13 cellular contexts compared by ENCODE assay signal in genomic region chr22:45885171-45885840, GRCh38.
"Had no signal": no experiment of that assay in that cellular context is flagged by ENCODE, and none has a peak within 500 bp of the region (broad histone marks: within the 10 kb centered on the region; RNA-seq: fewer than 3 reads in every experiment).

No MANE protein-coding gene starts in this region.

- H3K9ac ChIP-seq: SK-N-SH had no signal

- DNase-seq: activated CD4-positive, alpha-beta T cell treated with anti-CD3 and anti-CD28 coated beads, Interleukin-2, amount 50 U/mL, for 4 hours; activated CD8-positive, alpha-beta memory T cell treated with anti-CD3 and anti-CD28 coated beads, Interleukin-2, amount 10 ng/mL, durations not matched to agents 7 days and 5 days; activated T-cell treated with anti-CD3 and anti-CD28 coated beads, Interleukin-2, amount 50 U/mL, for 48 hours; central memory CD4-positive, alpha-beta T cell; cortex of kidney; effector memory CD8-positive, alpha-beta T cell; erythroblast; mesenchymal stem cell had no signal

- H3K4me1 Mint-ChIP-seq: activated CD8-positive, alpha-beta memory T cell treated with anti-CD3 and anti-CD28 coated beads, Interleukin-2, amount 10 ng/mL, durations not matched to agents 7 days and 5 days had no signal

- H3K4me3 Mint-ChIP-seq: activated CD8-positive, alpha-beta memory T cell treated with anti-CD3 and anti-CD28 coated beads, Interleukin-2, amount 10 ng/mL, durations not matched to agents 7 days and 5 days; effector memory CD8-positive, alpha-beta T cell; nephron; T-helper 1 cell treated with Interleukin-12 subunit alpha and Interleukin-12 subunit beta and Interleukin-4 antibody, amounts not matched to agents 30 μg/mL and 1 μg/mL, for 36 hours had no signal

- H3K9me3 Mint-ChIP-seq: effector memory CD8-positive, alpha-beta T cell; nephron; T-helper 1 cell treated with Interleukin-12 subunit alpha and Interleukin-12 subunit beta and Interleukin-4 antibody, amounts not matched to agents 30 μg/mL and 1 μg/mL, for 36 hours had no signal

- H3K36me3 Mint-ChIP-seq: activated CD8-positive, alpha-beta memory T cell treated with anti-CD3 and anti-CD28 coated beads, Interleukin-2, amount 10 ng/mL, durations not matched to agents 7 days and 5 days had no signal

- H3K9me3 ChIP-seq: SK-N-SH, tibial artery had no signal

- H3K4me3 ChIP-seq: tibial artery had no signal

- H3K4me2 ChIP-seq: SK-N-SH had no signal

- ATAC-seq: activated CD8-positive, alpha-beta memory T cell treated with anti-CD3 and anti-CD28 coated beads, Interleukin-2, amount 10 ng/mL, durations not matched to agents 7 days and 5 days; effector memory CD8-positive, alpha-beta T cell; left colon had no signal

- H3K27ac ChIP-seq: tibial artery had no signal

- H3K36me3 ChIP-seq: tibial artery had no signal

- H3K27ac Mint-ChIP-seq: activated CD8-positive, alpha-beta memory T cell treated with anti-CD3 and anti-CD28 coated beads, Interleukin-2, amount 10 ng/mL, durations not matched to agents 7 days and 5 days; effector memory CD8-positive, alpha-beta T cell; nephron; T-helper 1 cell treated with Interleukin-12 subunit alpha and Interleukin-12 subunit beta and Interleukin-4 antibody, amounts not matched to agents 30 μg/mL and 1 μg/mL, for 36 hours had no signal
